In the genomic region with DNA sequence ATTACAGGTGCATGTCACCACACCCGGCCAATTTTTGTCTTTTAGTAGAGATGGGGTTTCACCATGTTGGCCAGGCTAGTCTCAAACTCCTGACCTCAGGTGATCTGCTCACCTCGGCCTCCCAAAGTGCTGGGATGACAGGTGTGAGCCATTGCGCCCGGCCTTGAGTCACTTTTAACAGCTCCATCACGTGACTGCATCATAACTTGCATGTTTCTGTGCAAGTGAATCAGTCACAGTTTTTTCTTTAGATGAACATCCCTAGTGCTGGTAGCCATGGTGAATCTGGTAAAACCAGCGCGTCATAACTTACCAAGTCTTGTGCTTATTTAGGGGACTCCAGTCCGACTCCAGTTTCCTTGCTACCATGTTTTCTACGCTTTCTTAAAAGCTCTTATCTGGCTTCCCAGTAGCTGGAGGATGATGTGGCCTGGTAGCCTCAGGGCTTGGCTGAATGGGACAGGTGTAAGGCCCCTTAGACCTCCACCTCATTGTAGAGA, we compare ENCODE assay signal across 38 cellular contexts. TPM values are rescaled to one million over a fixed set of nuclear protein-coding genes. Genes with fewer than 3 reads are reported as not detected.
"Had no signal": no experiment of that assay in that cellular context is flagged by ENCODE, and none has a peak within 500 bp of the region (broad histone marks: within the 10 kb centered on the region; RNA-seq: fewer than 3 reads in every experiment).

No MANE protein-coding gene starts in this region.

- H3K9me3 ChIP-seq: MG63 had no signal

- H3K36me3 ChIP-seq: MG63 had no signal

- DNase-seq: Karpas-422, Kasumi-1, MG63, MM.1S, MV-4-11, NCI-H1048, NCI-H1092, NCI-H1092 treated with DMSO at 0.1 percent for 48 hours, NCI-H1105, NCI-H1105 treated with DMSO at 0.1 percent for 48 hours, NCI-H1417, NCI-H1417 treated with DMSO at 0.1 percent for 48 hours, NCI-H1436, NCI-H1436 treated with DMSO at 0.1 percent for 48 hours, NCI-H146, NCI-H1694, NCI-H1694 treated with DMSO at 0.1 percent for 48 hours, NCI-H187, NCI-H187 treated with DMSO at 0.1 percent for 48 hours, NCI-H1930, NCI-H2029, NCI-H2029 treated with DMSO at 0.1 percent for 48 hours, NCI-H2081, NCI-H2081 treated with DMSO at 0.1 percent for 48 hours, NCI-H2107, NCI-H2171, NCI-H2171 treated with DMSO at 0.1 percent for 48 hours, NCI-H2227 treated with DMSO at 0.1 percent for 48 hours, NCI-H226, NCI-H345, NCI-H446, NCI-H446 treated with DMSO at 0.1 percent for 48 hours, NCI-H510A, NCI-H510A treated with DMSO at 0.1 percent for 48 hours had no signal

- H3K27me3 ChIP-seq: MG63 had no signal

- H3K4me3 ChIP-seq: MG63 had no signal

RNA-seq across cellular contexts. Expression of gene PCARE, which starts 33.1 kb away (rescaled TPM):
- total RNA-seq: LHCN-M2, M059J, MCF 10A, NCI-H460 had no signal
